1 cellular context compared by ENCODE assay signal in genomic region chr6:155328539-155329459, GRCh38.
TF ChIP-seq lines count a peak whose summit lies in the region.

No MANE protein-coding gene starts in this region.

TF ChIP-seq in HepG2, 621 proteins besides CTCF, POLR2A, EP300 and RAD21 (continued from another document):
- peak; percentile 36; the same call in 1 of the 2 replicates for TF ChIP-seq ZBTB25 (CRISPR knock-in tag; IDR thresholded peaks at IDR 0.05)
- TF ChIP-seq, protein P1, sequence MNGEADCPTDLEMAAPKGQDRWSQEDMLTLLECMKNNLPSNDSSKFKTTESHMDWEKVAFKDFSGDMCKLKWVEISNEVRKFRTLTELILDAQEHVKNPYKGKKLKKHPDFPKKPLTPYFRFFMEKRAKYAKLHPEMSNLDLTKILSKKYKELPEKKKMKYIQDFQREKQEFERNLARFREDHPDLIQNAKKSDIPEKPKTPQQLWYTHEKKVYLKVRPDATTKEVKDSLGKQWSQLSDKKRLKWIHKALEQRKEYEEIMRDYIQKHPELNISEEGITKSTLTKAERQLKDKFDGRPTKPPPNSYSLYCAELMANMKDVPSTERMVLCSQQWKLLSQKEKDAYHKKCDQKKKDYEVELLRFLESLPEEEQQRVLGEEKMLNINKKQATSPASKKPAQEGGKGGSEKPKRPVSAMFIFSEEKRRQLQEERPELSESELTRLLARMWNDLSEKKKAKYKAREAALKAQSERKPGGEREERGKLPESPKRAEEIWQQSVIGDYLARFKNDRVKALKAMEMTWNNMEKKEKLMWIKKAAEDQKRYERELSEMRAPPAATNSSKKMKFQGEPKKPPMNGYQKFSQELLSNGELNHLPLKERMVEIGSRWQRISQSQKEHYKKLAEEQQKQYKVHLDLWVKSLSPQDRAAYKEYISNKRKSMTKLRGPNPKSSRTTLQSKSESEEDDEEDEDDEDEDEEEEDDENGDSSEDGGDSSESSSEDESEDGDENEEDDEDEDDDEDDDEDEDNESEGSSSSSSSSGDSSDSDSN (CRISPR knock-in tag; IDR thresholded peaks at IDR 0.05) = peak; percentile 48; the same call in 1 of the 2 replicates
- no peak; the same call in 1 of the 2 replicates for TF ChIP-seq ZMAT3 (CRISPR knock-in tag; conservative IDR thresholded peaks at IDR 0.05)
- peak; percentile 98 for TF ChIP-seq SMAD3 (CRISPR knock-in tag; IDR thresholded peaks at IDR 0.05)
- TF ChIP-seq ZNF652 (CRISPR knock-in tag; IDR thresholded peaks at IDR 0.05; ENCODE audit: borderline replicate concordance, low read depth) = peak; percentile 66; the same call in 1 of the 2 replicates
- peak; percentile 84 for TF ChIP-seq GATAD2A (CRISPR knock-in tag; IDR thresholded peaks at IDR 0.05)
- no peak for TF ChIP-seq NRL (CRISPR knock-in tag; IDR thresholded peaks at IDR 0.05; ENCODE audit: borderline replicate concordance)
- peak; percentile 78; the same call in 1 of the 2 replicates for TF ChIP-seq DPF2 (CRISPR knock-in tag; IDR thresholded peaks at IDR 0.05; ENCODE audit: borderline replicate concordance, low read depth)
- TF ChIP-seq RBM22 (optimal IDR thresholded peaks at IDR 0.05; ENCODE audit: low read length) = peak; percentile 99
- no peak for TF ChIP-seq THAP9 (CRISPR knock-in tag; IDR thresholded peaks at IDR 0.05; ENCODE audit: borderline replicate concordance)
- TF ChIP-seq TOE1 (CRISPR knock-in tag; IDR thresholded peaks at IDR 0.05) = no peak
- no peak for TF ChIP-seq NFIB (CRISPR knock-in tag; IDR thresholded peaks at IDR 0.05; ENCODE audit: borderline replicate concordance)
- no peak for TF ChIP-seq ZNF253 (CRISPR knock-in tag; IDR thresholded peaks at IDR 0.05; ENCODE audit: borderline replicate concordance)
- TF ChIP-seq TRIM24 (CRISPR knock-in tag; IDR thresholded peaks at IDR 0.05) = no peak
- 0 out of 2 replicates have a peak, but pooled peaks have one; percentile 33 for TF ChIP-seq ZNF235 (CRISPR knock-in tag; IDR thresholded peaks at IDR 0.05; ENCODE audit: borderline replicate concordance)
- TF ChIP-seq, protein P2, sequence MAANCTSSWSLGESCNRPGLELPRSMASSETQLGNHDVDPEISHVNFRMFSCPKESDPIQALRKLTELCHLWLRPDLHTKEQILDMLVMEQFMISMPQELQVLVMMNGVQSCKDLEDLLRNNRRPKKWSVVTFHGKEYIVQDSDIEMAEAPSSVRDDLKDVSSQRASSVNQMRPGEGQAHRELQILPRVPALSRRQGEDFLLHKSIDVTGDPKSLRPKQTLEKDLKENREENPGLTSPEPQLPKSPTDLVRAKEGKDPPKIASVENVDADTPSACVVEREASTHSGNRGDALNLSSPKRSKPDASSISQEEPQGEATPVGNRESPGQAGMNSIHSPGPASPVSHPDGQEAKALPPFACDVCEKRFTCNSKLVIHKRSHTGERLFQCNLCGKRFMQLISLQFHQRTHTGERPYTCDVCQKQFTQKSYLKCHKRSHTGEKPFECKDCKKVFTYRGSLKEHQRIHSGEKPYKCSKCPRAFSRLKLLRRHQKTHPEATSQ (CRISPR knock-in tag; IDR thresholded peaks at IDR 0.05; ENCODE audit: borderline replicate concordance) = peak; percentile 82
- TF ChIP-seq KDM2A (CRISPR knock-in tag; IDR thresholded peaks at IDR 0.05; ENCODE audit: borderline replicate concordance, low read depth) = peak; percentile 53
- no peak for TF ChIP-seq HCFC1 (IDR thresholded peaks at IDR 0.05; ENCODE audit: low read depth, low read length)
- TF ChIP-seq GATAD1 (CRISPR knock-in tag; IDR thresholded peaks at IDR 0.05) = peak; percentile 53
- TF ChIP-seq, protein P3, sequence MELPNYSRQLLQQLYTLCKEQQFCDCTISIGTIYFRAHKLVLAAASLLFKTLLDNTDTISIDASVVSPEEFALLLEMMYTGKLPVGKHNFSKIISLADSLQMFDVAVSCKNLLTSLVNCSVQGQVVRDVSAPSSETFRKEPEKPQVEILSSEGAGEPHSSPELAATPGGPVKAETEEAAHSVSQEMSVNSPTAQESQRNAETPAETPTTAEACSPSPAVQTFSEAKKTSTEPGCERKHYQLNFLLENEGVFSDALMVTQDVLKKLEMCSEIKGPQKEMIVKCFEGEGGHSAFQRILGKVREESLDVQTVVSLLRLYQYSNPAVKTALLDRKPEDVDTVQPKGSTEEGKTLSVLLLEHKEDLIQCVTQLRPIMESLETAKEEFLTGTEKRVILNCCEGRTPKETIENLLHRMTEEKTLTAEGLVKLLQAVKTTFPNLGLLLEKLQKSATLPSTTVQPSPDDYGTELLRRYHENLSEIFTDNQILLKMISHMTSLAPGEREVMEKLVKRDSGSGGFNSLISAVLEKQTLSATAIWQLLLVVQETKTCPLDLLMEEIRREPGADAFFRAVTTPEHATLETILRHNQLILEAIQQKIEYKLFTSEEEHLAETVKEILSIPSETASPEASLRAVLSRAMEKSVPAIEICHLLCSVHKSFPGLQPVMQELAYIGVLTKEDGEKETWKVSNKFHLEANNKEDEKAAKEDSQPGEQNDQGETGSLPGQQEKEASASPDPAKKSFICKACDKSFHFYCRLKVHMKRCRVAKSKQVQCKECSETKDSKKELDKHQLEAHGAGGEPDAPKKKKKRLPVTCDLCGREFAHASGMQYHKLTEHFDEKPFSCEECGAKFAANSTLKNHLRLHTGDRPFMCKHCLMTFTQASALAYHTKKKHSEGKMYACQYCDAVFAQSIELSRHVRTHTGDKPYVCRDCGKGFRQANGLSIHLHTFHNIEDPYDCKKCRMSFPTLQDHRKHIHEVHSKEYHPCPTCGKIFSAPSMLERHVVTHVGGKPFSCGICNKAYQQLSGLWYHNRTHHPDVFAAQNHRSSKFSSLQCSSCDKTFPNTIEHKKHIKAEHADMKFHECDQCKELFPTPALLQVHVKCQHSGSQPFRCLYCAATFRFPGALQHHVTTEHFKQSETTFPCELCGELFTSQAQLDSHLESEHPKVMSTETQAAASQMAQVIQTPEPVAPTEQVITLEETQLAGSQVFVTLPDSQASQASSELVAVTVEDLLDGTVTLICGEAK (IDR thresholded peaks at IDR 0.05) = no peak
- TF ChIP-seq, protein P3 (CRISPR knock-in tag; IDR thresholded peaks at IDR 0.05) = 0 out of 2 replicates have a peak, but pooled peaks have one; percentile 6
- no peak for TF ChIP-seq MTF1 (CRISPR knock-in tag; IDR thresholded peaks at IDR 0.05)
- TF ChIP-seq, protein P4, sequence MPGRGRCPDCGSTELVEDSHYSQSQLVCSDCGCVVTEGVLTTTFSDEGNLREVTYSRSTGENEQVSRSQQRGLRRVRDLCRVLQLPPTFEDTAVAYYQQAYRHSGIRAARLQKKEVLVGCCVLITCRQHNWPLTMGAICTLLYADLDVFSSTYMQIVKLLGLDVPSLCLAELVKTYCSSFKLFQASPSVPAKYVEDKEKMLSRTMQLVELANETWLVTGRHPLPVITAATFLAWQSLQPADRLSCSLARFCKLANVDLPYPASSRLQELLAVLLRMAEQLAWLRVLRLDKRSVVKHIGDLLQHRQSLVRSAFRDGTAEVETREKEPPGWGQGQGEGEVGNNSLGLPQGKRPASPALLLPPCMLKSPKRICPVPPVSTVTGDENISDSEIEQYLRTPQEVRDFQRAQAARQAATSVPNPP (CRISPR knock-in tag; IDR thresholded peaks at IDR 0.05) = 0 out of 2 replicates have a peak, but pooled peaks have one; percentile 30
- TF ChIP-seq ZNF841 (CRISPR knock-in tag; IDR thresholded peaks at IDR 0.05; ENCODE audit: borderline replicate concordance) = no peak; the same call in 1 of the 2 replicates
- TF ChIP-seq KDM6A (CRISPR knock-in tag; IDR thresholded peaks at IDR 0.05; ENCODE audit: low read depth) = peak; percentile 91
- no peak for TF ChIP-seq NR1H2 (CRISPR knock-in tag; IDR thresholded peaks at IDR 0.05; ENCODE audit: borderline replicate concordance, low read depth)
- TF ChIP-seq KDM1A (CRISPR knock-in tag; IDR thresholded peaks at IDR 0.05) = peak; percentile 5; the same call in 1 of the 2 replicates
